Comparison of ENCODE assay signal across 1 cellular context in the genomic region with DNA sequence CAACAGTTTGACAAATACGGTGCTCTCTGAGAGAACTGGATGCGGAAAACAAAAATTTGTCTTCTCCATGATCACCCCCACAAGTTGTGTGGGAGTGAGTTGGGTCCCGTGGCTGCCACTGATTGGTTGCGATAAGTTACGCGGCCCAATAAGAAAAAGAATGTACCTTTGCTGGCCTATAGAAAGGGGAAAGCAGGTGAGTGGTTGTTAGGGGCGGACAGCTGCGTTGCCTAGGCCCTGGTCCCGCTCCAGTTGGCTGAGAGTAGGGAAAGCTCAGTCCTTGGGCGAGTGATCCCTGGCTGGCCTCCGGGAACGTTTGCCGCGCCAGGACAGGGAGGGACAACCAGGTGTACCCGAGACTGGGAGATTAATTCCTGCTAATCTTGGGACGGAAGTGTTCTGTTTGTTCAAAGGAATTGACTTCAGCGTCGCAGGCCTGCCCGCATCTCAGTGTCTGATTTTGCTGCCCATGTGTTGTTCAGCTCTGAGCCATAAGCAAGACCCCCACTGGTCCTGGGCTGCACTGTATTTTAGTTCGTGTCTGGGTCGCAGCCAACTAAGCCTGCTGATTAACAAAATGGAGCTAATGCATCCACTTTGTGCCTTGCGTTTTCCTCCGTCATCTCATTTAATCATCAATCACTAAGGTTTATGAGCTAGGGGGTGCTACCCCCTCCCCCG.
TF ChIP-seq lines count a peak whose summit lies in the region.

No MANE protein-coding gene starts in this region.

TF ChIP-seq in Ishikawa, 13 proteins besides CTCF, POLR2A, EP300 and RAD21 (continued from another document):
- TF ChIP-seq FOXM1 (IDR thresholded peaks at IDR 0.05; ENCODE audit: borderline replicate concordance, low read depth) (no peak), CEBPB (IDR thresholded peaks at IDR 0.05) (no peak)
